8 cellular contexts compared by ENCODE assay signal in the genomic region with DNA sequence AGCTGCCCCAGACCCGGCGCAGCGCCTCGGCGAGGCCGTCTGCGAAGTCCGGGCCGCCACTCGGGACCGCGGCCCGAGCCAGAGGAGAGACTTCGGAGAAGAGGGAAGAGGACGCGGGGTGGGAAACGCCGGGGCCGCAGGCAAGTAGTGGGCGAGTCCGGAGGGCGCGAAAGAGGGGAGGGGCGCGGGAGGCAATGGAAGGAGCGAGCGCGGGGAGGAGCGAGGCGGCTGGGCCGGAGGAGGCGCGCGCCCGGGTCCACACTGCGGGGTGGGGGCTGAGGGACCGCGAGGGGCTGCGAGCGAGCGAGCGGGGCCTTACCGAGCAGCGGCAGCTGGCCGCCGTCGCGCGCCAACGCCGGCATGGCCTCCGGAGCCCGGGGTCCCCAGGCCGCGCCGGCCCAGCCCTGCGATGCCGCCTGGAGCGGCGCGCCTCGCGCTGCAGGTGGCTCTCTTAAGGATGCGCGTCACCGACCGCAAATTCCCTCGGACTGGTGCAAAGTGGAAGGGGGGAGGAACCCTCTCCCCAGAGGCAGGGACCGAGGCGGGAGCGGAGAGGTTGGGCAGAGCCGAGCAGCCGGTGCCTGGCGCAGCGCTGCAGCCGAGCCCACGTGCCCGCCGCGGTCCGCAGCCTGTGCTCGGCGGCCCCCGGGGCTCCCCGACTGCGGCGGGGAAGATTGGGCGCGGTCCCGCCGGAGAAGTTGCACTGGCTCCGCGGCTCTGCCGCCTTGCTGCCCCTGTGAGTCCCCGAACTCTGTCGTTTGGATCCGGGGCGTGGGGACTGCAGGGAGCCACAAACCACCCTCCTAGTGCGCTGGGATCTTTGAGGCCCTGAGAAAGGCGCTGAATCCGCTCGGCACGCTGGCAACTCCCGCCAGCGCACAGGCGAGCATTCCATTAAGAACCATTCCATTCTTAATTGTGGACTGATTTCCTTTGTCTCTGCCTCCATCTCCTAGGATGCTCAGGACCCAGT. TPM values are rescaled to one million over a fixed set of nuclear protein-coding genes. Genes with fewer than 3 reads are reported as not detected.
A peak's percentile ranks its signal among the peaks of the same experiment; 100 is the strongest.
DNase-seq lines count a peak whose midpoint lies in the region; ATAC-seq and TF ChIP-seq lines count a peak whose summit lies in the region.

TSS of gene FLT3 (minus strand) at position 428 of the 973 bp plus-strand sequence. CDS start at position 362, 66 bp downstream.

- WGBS in liver, result 3% methylated on average over 106 of the region's 106 CpGs
- 1% methylated on average over 88 to 106 of the region's 106 CpGs for WGBS in aorta, 2 donors

- H3K27ac ChIP-seq in liver (ENCODE audit: low read depth in 1 of 2, low read length in 2 of 2) (no peak within 1 kb of the TSS), aorta (ENCODE audit: low read depth in 1 of 2, low read length in 2 of 2) (no peak within 1 kb of the TSS)

- ATAC-seq in HG03354 (IDR thresholded peaks at IDR 0.05; ENCODE audit: poor library complexity, severe bottlenecking, unreplicated experiment), result peak; percentile 58
- ATAC-seq in aorta (ENCODE audit: low FRiP score), result no peak

- H3K4me3 ChIP-seq in liver (ENCODE audit: low read depth in 1 of 3, low read length in 3 of 3), result peak within 1 kb of the TSS; percentile 30 to 56 (median 32)
- peak within 1 kb of the TSS in 1 of 2 donors; percentile 37 for H3K4me3 ChIP-seq in aorta (ENCODE audit: low read length in 2 of 2)

- no peak for TF ChIP-seq CTCF in liver (IDR thresholded peaks at IDR 0.05; ENCODE audit: low read depth, low read length, missing input control)

- TF ChIP-seq RAD21 in liver (IDR thresholded peaks at IDR 0.05), result no peak

- H3K4me1 ChIP-seq in liver (ENCODE audit: control insufficient read depth in 4 of 4, insufficient read depth in 4 of 4, low read length in 3 of 4) (peaks cover 12 to 15% (median 14%) of the 10 kb centered on the region in 4 donors), aorta (ENCODE audit: control insufficient read depth in 1 of 2, insufficient read depth in 2 of 2, low read length in 2 of 2) (no peaks in the 10 kb centered on the region)

- H3K9ac ChIP-seq in liver (ENCODE audit: low read depth in 1 of 2, low read length in 2 of 2), result no peak within 1 kb of the TSS

- intact Hi-C loops in aorta (cut with DNase I), result no loop called here

- H3K9me3 ChIP-seq in liver (ENCODE audit: control insufficient read depth in 4 of 4, low read length in 3 of 4), result peaks cover 0 to 4% (median 3%) of the 10 kb centered on the region in 4 donors
- H3K9me3 ChIP-seq in aorta (ENCODE audit: control insufficient read depth, low read length), result no peaks in the 10 kb centered on the region

- DNase-seq in NCI-H2227 (lab: John Stamatoyannopoulos, UW; ENCODE audit: unreplicated experiment) (peak; percentile 66), NCI-H2227 treated with DMSO at 0.1 percent for 48 hours (lab: John Stamatoyannopoulos, UW) (no peak), SK-N-DZ (ENCODE audit: low spot score) (peak; percentile 37), cerebellar cortex (ENCODE audit: low spot score) (peak; percentile 73), aorta (no peak)
- peak; percentile 13 to 21 for DNase-seq in stimulated activated CD8-positive, alpha-beta memory T cell treated with anti-CD3 and anti-CD28 coated beads, Interleukin-2, amount 100 ng/mL, for 48 hours (ENCODE audit: low read depth in 2 of 2)

- H3K27me3 ChIP-seq in liver (ENCODE audit: control insufficient read depth in 4 of 4, insufficient read depth in 4 of 4, low read length in 3 of 4) (peaks cover 0 to 15% (median 10%) of the 10 kb centered on the region in 4 donors), aorta (ENCODE audit: control insufficient read depth in 1 of 2, insufficient read depth in 2 of 2, low read length in 1 of 2) (peaks cover 0 to 2% of the 10 kb centered on the region in 2 donors)

- H3K36me3 ChIP-seq in liver (ENCODE audit: control insufficient read depth in 4 of 4, insufficient read depth in 3 of 4, low read depth in 1 of 4, low read length in 3 of 4) (no peaks in the 10 kb centered on the region), aorta (ENCODE audit: control insufficient read depth in 1 of 2, insufficient read depth in 2 of 2, low read length in 1 of 2) (no peaks in the 10 kb centered on the region)

TF ChIP-seq in liver, 16 proteins besides CTCF, POLR2A, EP300 and RAD21:
- TF ChIP-seq ATF3 (IDR thresholded peaks at IDR 0.05), result no peak
- no peak for TF ChIP-seq JUND (IDR thresholded peaks at IDR 0.05)
- TF ChIP-seq HNF4A (conservative IDR thresholded peaks at IDR 0.05), result no peak
- TF ChIP-seq, protein P1, sequence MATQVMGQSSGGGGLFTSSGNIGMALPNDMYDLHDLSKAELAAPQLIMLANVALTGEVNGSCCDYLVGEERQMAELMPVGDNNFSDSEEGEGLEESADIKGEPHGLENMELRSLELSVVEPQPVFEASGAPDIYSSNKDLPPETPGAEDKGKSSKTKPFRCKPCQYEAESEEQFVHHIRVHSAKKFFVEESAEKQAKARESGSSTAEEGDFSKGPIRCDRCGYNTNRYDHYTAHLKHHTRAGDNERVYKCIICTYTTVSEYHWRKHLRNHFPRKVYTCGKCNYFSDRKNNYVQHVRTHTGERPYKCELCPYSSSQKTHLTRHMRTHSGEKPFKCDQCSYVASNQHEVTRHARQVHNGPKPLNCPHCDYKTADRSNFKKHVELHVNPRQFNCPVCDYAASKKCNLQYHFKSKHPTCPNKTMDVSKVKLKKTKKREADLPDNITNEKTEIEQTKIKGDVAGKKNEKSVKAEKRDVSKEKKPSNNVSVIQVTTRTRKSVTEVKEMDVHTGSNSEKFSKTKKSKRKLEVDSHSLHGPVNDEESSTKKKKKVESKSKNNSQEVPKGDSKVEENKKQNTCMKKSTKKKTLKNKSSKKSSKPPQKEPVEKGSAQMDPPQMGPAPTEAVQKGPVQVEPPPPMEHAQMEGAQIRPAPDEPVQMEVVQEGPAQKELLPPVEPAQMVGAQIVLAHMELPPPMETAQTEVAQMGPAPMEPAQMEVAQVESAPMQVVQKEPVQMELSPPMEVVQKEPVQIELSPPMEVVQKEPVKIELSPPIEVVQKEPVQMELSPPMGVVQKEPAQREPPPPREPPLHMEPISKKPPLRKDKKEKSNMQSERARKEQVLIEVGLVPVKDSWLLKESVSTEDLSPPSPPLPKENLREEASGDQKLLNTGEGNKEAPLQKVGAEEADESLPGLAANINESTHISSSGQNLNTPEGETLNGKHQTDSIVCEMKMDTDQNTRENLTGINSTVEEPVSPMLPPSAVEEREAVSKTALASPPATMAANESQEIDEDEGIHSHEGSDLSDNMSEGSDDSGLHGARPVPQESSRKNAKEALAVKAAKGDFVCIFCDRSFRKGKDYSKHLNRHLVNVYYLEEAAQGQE (IDR thresholded peaks at IDR 0.05), result no peak
- no peak for TF ChIP-seq EGR1 (IDR thresholded peaks at IDR 0.05; ENCODE audit: low read depth in 2 of 2)
- TF ChIP-seq SP1 (IDR thresholded peaks at IDR 0.05), result no peak
- TF ChIP-seq, protein P2, sequence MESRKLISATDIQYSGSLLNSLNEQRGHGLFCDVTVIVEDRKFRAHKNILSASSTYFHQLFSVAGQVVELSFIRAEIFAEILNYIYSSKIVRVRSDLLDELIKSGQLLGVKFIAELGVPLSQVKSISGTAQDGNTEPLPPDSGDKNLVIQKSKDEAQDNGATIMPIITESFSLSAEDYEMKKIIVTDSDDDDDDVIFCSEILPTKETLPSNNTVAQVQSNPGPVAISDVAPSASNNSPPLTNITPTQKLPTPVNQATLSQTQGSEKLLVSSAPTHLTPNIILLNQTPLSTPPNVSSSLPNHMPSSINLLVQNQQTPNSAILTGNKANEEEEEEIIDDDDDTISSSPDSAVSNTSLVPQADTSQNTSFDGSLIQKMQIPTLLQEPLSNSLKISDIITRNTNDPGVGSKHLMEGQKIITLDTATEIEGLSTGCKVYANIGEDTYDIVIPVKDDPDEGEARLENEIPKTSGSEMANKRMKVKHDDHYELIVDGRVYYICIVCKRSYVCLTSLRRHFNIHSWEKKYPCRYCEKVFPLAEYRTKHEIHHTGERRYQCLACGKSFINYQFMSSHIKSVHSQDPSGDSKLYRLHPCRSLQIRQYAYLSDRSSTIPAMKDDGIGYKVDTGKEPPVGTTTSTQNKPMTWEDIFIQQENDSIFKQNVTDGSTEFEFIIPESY (IDR thresholded peaks at IDR 0.05), result no peak
- no peak for TF ChIP-seq NR2F2 (IDR thresholded peaks at IDR 0.05)
- TF ChIP-seq RXRA (IDR thresholded peaks at IDR 0.05), result no peak
- no peak for TF ChIP-seq TAF1 (conservative IDR thresholded peaks at IDR 0.05)
- TF ChIP-seq HNF4G (IDR thresholded peaks at IDR 0.05), result no peak
- TF ChIP-seq, protein P3, sequence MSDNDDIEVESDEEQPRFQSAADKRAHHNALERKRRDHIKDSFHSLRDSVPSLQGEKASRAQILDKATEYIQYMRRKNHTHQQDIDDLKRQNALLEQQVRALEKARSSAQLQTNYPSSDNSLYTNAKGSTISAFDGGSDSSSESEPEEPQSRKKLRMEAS (IDR thresholded peaks at IDR 0.05), result no peak
- no peak for TF ChIP-seq YY1 (IDR thresholded peaks at IDR 0.05)
- TF ChIP-seq FOXA2 (IDR thresholded peaks at IDR 0.05), result no peak
- no peak for TF ChIP-seq FOXA1 (IDR thresholded peaks at IDR 0.05)
- TF ChIP-seq GABPA (IDR thresholded peaks at IDR 0.05 in 1 of 2, conservative IDR thresholded peaks at IDR 0.05 in 1 of 2), result no peak

RNA-seq across cellular contexts. Expression of gene FLT3, which starts in this region (rescaled TPM):
- not detected in 2 replicates for polyA plus RNA-seq in SK-N-DZ (2014; cell fraction: cytosol; rRNA removed)
- polyA plus RNA-seq in SK-N-DZ (2014; cell fraction: nucleus; rRNA removed), result not detected in 2 replicates
- total RNA-seq in liver (under 1 TPM; 0.67 to 0.84 TPM), aorta (under 1 TPM; 0.30 to 0.52 TPM)
- polyA plus RNA-seq in liver (under 1 TPM; 0.14 to 0.16 TPM), aorta (under 1 TPM; 0.13 to 0.50 TPM)

Comparison
In these comparisons a context has a peak if more than half of its experiments do, and no peak if none do; other contexts are left out.
1. DNase-seq: peak in NCI-H2227 (single experiment), SK-N-DZ (single experiment), cerebellar cortex (single experiment) and stimulated activated CD8-positive, alpha-beta memory T cell treated with anti-CD3 and anti-CD28 coated beads, Interleukin-2, amount 100 ng/mL, for 48 hours (2 of 2); none in NCI-H2227 treated with DMSO at 0.1 percent for 48 hours (single experiment) and aorta (0 of 2).